ENCODE assay signal across 13 cellular contexts in the genomic region with DNA sequence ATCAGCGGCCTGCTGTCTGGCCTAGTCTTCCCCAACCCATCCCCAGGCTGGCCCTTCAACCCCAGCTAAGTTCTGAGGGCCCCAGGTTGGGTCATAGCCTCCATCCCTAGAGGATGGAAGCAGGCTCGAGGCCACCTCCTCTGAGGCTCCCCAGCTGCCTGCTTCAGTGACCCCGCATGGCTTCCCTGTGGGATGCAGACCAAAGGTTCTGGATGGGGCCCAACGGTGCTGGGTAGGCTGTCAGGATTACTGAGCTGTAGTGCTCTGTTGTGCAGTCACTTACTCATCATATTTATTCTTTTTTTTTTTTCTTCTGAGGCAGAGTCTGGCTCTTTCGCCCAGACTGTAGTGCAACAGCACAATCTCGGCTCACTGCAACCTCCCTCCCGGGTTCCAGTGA.
A peak's percentile ranks its signal among the peaks of the same experiment; 100 is the strongest.
DNase-seq lines count a peak whose midpoint lies in the region; ATAC-seq and TF ChIP-seq lines count a peak whose summit lies in the region.
"Had no signal": no experiment of that assay in that cellular context is flagged by ENCODE, and none has a peak within 500 bp of the region (broad histone marks: within the 10 kb centered on the region; RNA-seq: fewer than 3 reads in every experiment).

No MANE protein-coding gene starts in this region.

- no peak for TF ChIP-seq CTCF in gastroesophageal sphincter (IDR thresholded peaks at IDR 0.05)
- TF ChIP-seq CTCF in neural crest cell (conservative IDR thresholded peaks at IDR 0.05), result no peak

- H3K36me3 Mint-ChIP-seq in activated naive CD8-positive, alpha-beta T cell treated with anti-CD3 and anti-CD28 coated beads, Interleukin-2, amount 10 ng/mL, durations not matched to agents 7 days and 5 days, result no peaks in the 10 kb centered on the region
- no peaks in the 10 kb centered on the region for H3K36me3 Mint-ChIP-seq in neural crest cell (ENCODE audit: low read depth)

- TF ChIP-seq EP300 in gastroesophageal sphincter (IDR thresholded peaks at IDR 0.05), result no peak

- peaks cover 16% of the 10 kb centered on the region for H3K4me1 Mint-ChIP-seq in activated naive CD8-positive, alpha-beta T cell treated with anti-CD3 and anti-CD28 coated beads, Interleukin-2, amount 10 ng/mL, durations not matched to agents 7 days and 5 days
- H3K4me1 Mint-ChIP-seq in neural crest cell, result peaks cover 48% of the 10 kb centered on the region

- no peaks in the 10 kb centered on the region for H3K9me3 Mint-ChIP-seq in activated naive CD8-positive, alpha-beta T cell treated with anti-CD3 and anti-CD28 coated beads, Interleukin-2, amount 10 ng/mL, durations not matched to agents 7 days and 5 days
- H3K9me3 Mint-ChIP-seq in neural crest cell, result no peaks in the 10 kb centered on the region
- H3K9me3 Mint-ChIP-seq: central memory CD8-positive, alpha-beta T cell had no signal

- POLR2A ChIA-PET in activated naive CD8-positive, alpha-beta T cell treated with anti-CD3 and anti-CD28 coated beads, Interleukin-2, amount 10 ng/mL, durations not matched to agents 7 days and 5 days (lab: Charles Lee), result interaction anchor here (0.8 to 1.3 kb wide), 4 partner anchors 12 to 20 kb away, joined by 3 to 6 read pairs (median 4); no protein-coding TSS in a partner anchor

- H3K9me3 ChIP-seq in gastroesophageal sphincter, result no peaks in the 10 kb centered on the region
- H3K9me3 ChIP-seq: thyroid gland had no signal

- H3K27ac Mint-ChIP-seq in activated naive CD8-positive, alpha-beta T cell treated with anti-CD3 and anti-CD28 coated beads, Interleukin-2, amount 10 ng/mL, durations not matched to agents 7 days and 5 days, result peak overlapping the region; percentile 38
- peak overlapping the region; percentile 83 for H3K27ac Mint-ChIP-seq in neural crest cell (ENCODE audit: unreplicated experiment)

- H3K27ac ChIP-seq in gastroesophageal sphincter, result peak overlapping the region in 2 of 4 donors; percentile 60
- H3K27ac ChIP-seq: thyroid gland had no signal

- H3K4me1 ChIP-seq in gastroesophageal sphincter, result peaks cover 0 to 40% (median 3%) of the 10 kb centered on the region in 3 donors

- no peaks in the 10 kb centered on the region for H3K27me3 Mint-ChIP-seq in activated naive CD8-positive, alpha-beta T cell treated with anti-CD3 and anti-CD28 coated beads, Interleukin-2, amount 10 ng/mL, durations not matched to agents 7 days and 5 days
- H3K27me3 Mint-ChIP-seq in neural crest cell (ENCODE audit: low read depth), result no peaks in the 10 kb centered on the region
- H3K27me3 Mint-ChIP-seq: central memory CD8-positive, alpha-beta T cell had no signal

- no peak for ATAC-seq in activated naive CD8-positive, alpha-beta T cell treated with anti-CD3 and anti-CD28 coated beads, Interleukin-2, amount 10 ng/mL, durations not matched to agents 7 days and 5 days (ENCODE audit: low read depth)
- ATAC-seq in gastroesophageal sphincter, result peak; percentile 80

- 21 to 23% methylated on average over 3 to 5 of the region's 7 CpGs for WGBS in gastroesophageal sphincter (ENCODE audit: low coverage in 1 of 2), 2 donors

- no peaks in the 10 kb centered on the region for H3K27me3 ChIP-seq in gastroesophageal sphincter
- H3K27me3 ChIP-seq: thyroid gland had no signal

- H3K36me3 ChIP-seq in gastroesophageal sphincter, result no peaks in the 10 kb centered on the region
- H3K36me3 ChIP-seq: thyroid gland had no signal

- H3K4me3 Mint-ChIP-seq in activated naive CD8-positive, alpha-beta T cell treated with anti-CD3 and anti-CD28 coated beads, Interleukin-2, amount 10 ng/mL, durations not matched to agents 7 days and 5 days, result no peak overlapping the region
- H3K4me3 Mint-ChIP-seq in neural crest cell, result no peak overlapping the region
- H3K4me3 Mint-ChIP-seq: central memory CD8-positive, alpha-beta T cell had no signal

- peak; percentile 73 for DNase-seq in AG08395 (ENCODE audit: low spot score)
- no peak for DNase-seq in activated naive CD8-positive, alpha-beta T cell treated with anti-CD3 and anti-CD28 coated beads, Interleukin-2, amount 10 ng/mL, durations not matched to agents 7 days and 5 days
- DNase-seq in neural crest cell (ENCODE audit: low read depth, low spot score), result no peak
- no peak for DNase-seq in NCI-H2171 (lab: John Stamatoyannopoulos, UW)
- no peak for DNase-seq in cerebellar cortex (ENCODE audit: low spot score)
- no peak for DNase-seq in NCI-H1417 treated with DMSO at 0.1 percent for 48 hours (lab: John Stamatoyannopoulos, UW)
- DNase-seq in NCI-H526 (lab: John Stamatoyannopoulos, UW), result no peak
- DNase-seq: AML-193; NCI-H2029 treated with DMSO at 0.1 percent for 48 hours; NK-92 treated with Interleukin-12 subunit alpha and Interleukin-12 subunit beta, amount 100 ng/mL, for 24 hours; thyroid gland had no signal

- no peak for TF ChIP-seq POLR2A in gastroesophageal sphincter (IDR thresholded peaks at IDR 0.05)

- no peak overlapping the region for H3K4me3 ChIP-seq in gastroesophageal sphincter
- H3K4me3 ChIP-seq: thyroid gland had no signal
